9 cellular contexts compared by ENCODE assay signal in the genomic region with DNA sequence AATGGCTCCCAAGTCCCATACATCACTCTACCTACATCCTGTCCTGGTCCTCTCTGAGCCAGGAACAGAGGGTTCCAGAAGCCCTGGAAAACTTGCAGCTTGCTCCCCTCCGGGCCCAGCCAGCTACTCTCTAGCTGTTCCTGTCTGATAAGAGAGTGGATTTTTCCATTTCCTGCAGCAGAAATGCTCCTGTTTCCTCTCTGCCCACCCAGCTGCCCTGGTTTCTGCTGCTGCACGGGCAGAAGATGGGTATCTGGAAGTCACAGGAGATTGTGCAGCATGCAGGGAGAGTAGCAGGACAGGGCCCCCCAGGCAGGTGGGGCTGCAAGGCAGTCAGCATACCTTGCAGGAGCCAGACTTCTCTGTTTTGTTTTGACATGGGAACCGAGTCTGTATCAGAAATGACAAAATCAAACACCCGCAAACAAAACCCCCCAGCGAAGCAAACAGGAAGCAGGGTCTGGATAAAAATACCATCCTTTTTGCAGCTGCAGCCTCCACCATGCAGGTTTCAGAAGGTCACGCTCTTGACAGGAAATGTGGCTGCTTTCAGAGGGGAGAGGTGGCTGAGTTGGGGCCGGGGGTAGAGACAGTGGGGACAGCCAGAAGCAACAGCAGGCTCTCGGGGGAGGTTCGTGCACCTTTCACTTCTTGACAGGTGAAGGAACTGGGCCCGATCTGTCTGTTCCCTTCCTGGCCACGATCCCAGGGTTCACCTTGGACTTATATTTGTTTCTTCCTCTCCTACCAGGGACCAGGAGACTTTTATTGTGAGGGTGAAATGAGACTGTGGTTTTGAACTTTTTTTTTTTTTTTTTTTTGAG. TPM values are rescaled to one million over a fixed set of nuclear protein-coding genes. Genes with fewer than 3 reads are reported as not detected.
A peak's percentile ranks its signal among the peaks of the same experiment; 100 is the strongest.
DNase-seq lines count a peak whose midpoint lies in the region; ATAC-seq and TF ChIP-seq lines count a peak whose summit lies in the region.
"Had no signal": no experiment of that assay in that cellular context is flagged by ENCODE, and none has a peak within 500 bp of the region (broad histone marks: within the 10 kb centered on the region; RNA-seq: fewer than 3 reads in every experiment).

No MANE protein-coding gene starts in this region.

- no peaks in the 10 kb centered on the region for H3K27me3 Mint-ChIP-seq in CD4-positive, alpha-beta memory T cell
- H3K27me3 Mint-ChIP-seq in activated CD4-positive, alpha-beta T cell treated with anti-CD3 and anti-CD28 coated beads, Interleukin-2, amount 10 ng/mL, durations not matched to agents 7 days and 5 days = no peaks in the 10 kb centered on the region
- H3K27me3 Mint-ChIP-seq in Calu3 (ENCODE audit: unreplicated experiment) = peaks cover 28% of the 10 kb centered on the region

- DNase-seq in CD4-positive, alpha-beta memory T cell = peak; percentile 78 to 85 (median 79)
- DNase-seq in activated CD4-positive, alpha-beta T cell treated with anti-CD3 and anti-CD28 coated beads, Interleukin-2, amount 10 ng/mL, durations not matched to agents 7 days and 5 days = peak; percentile 69
- peak in 1 of 5 donors; percentile 37 for DNase-seq in heart left ventricle
- DNase-seq in stomach = no peak
- no peak for DNase-seq in DMS153 (lab: John Stamatoyannopoulos, UW)
- no peak for DNase-seq in Calu3

- no peaks in the 10 kb centered on the region for H3K27me3 ChIP-seq in CD4-positive, alpha-beta memory T cell (ENCODE audit: insufficient read depth, low read length)
- H3K27me3 ChIP-seq in heart left ventricle = peaks cover 0 to 39% (median 3%) of the 10 kb centered on the region in 9 donors
- H3K27me3 ChIP-seq in stomach = peaks cover 0 to 55% (median 4%) of the 10 kb centered on the region in 3 donors
- H3K27me3 ChIP-seq: cardiac muscle cell had no signal

- peak overlapping the region; percentile 86 to 95 (median 88) for H3K4me3 Mint-ChIP-seq in CD4-positive, alpha-beta memory T cell
- H3K4me3 Mint-ChIP-seq in activated CD4-positive, alpha-beta T cell treated with anti-CD3 and anti-CD28 coated beads, Interleukin-2, amount 10 ng/mL, durations not matched to agents 7 days and 5 days = peak overlapping the region; percentile 61
- no peak overlapping the region for H3K4me3 Mint-ChIP-seq in Calu3 (ENCODE audit: low read depth, unreplicated experiment)

- TF ChIP-seq POLR2A in heart left ventricle (IDR thresholded peaks at IDR 0.05) (no peak), stomach (IDR thresholded peaks at IDR 0.05) (no peak)

- intact Hi-C loops in CD4-positive, alpha-beta memory T cell (cut with micrococcal nuclease) = loop anchor here (1.0 to 2.0 kb wide), 4 partner anchors 17 to 127 kb away; a partner anchor contains a TSS
- intact Hi-C loops in heart left ventricle (cut with DNase I) (loop anchor here in 4 of 10 donors (5.0 to 10.0 kb wide), 5 partner anchors 48 to 78 kb away; a partner anchor contains a TSS), stomach (cut with DNase I; ENCODE audit: low total_unique reads) (no loop called here), Calu3 (cut with micrococcal nuclease; ENCODE audit: unreplicated experiment) (loop anchor here (10.0 kb wide), 1 partner anchor 111 kb away; no protein-coding TSS in a partner anchor)

- H3K4me1 ChIP-seq in CD4-positive, alpha-beta memory T cell (ENCODE audit: insufficient read depth, low read length) = peaks cover 87% of the 10 kb centered on the region
- H3K4me1 ChIP-seq in heart left ventricle (peaks cover 0 to 56% (median 28%) of the 10 kb centered on the region in 12 donors), stomach (peaks cover 0 to 45% (median 25%) of the 10 kb centered on the region in 4 donors)

- 18 to 24% (median 20%) methylated on average over 11 of the region's 11 CpGs for WGBS in heart left ventricle, 4 donors
- WGBS in stomach, 5 donors = 11 to 19% (median 14%) methylated on average over 11 of the region's 11 CpGs

- TF ChIP-seq EP300 in stomach (IDR thresholded peaks at IDR 0.05) = no peak

- H3K36me3 ChIP-seq in CD4-positive, alpha-beta memory T cell (ENCODE audit: insufficient read depth, low read length) = no peaks in the 10 kb centered on the region
- H3K36me3 ChIP-seq in heart left ventricle (no peaks in the 10 kb centered on the region), stomach (no peaks in the 10 kb centered on the region)
- H3K36me3 ChIP-seq: cardiac muscle cell had no signal

- no peaks in the 10 kb centered on the region for H3K9me3 ChIP-seq in CD4-positive, alpha-beta memory T cell (ENCODE audit: control insufficient read depth in 1 of 2, low read length in 2 of 2)
- H3K9me3 ChIP-seq in heart left ventricle (no peaks in the 10 kb centered on the region), stomach (no peaks in the 10 kb centered on the region)

- peak overlapping the region; percentile 97 to 100 (median 99) for H3K27ac Mint-ChIP-seq in CD4-positive, alpha-beta memory T cell
- peak overlapping the region; percentile 90 for H3K27ac Mint-ChIP-seq in activated CD4-positive, alpha-beta T cell treated with anti-CD3 and anti-CD28 coated beads, Interleukin-2, amount 10 ng/mL, durations not matched to agents 7 days and 5 days
- no peak overlapping the region for H3K27ac Mint-ChIP-seq in Calu3 (ENCODE audit: unreplicated experiment)

- no TSS peak for BruUV-seq in Calu3 (replicated peaks; lab: Mats Ljungman, UMichigan)

- CTCF ChIA-PET in CD4-positive, alpha-beta memory T cell (lab: Charles Lee; ENCODE audit: partially characterized antibody) = interaction anchor here (0.6 to 15.8 kb wide), 11 partner anchors 8 to 174 kb away, joined by 3 to 159 read pairs (median 4); a partner anchor contains a TSS
- CTCF ChIA-PET in activated CD4-positive, alpha-beta T cell treated with anti-CD3 and anti-CD28 coated beads, Interleukin-2, amount 10 ng/mL, durations not matched to agents 7 days and 5 days (lab: Charles Lee) = interaction anchor here (0.7 to 1.4 kb wide), 6 partner anchors 8 to 51 kb away, joined by 3 to 5 read pairs (median 4); a partner anchor contains a TSS
- CTCF ChIA-PET in Calu3 (lab: Charles Lee) = interaction anchor here (1.0 kb wide), 1 partner anchor 19 kb away, joined by 3 read pairs; no protein-coding TSS in a partner anchor

- H3K9me3 Mint-ChIP-seq in CD4-positive, alpha-beta memory T cell = no peaks in the 10 kb centered on the region
- H3K9me3 Mint-ChIP-seq in activated CD4-positive, alpha-beta T cell treated with anti-CD3 and anti-CD28 coated beads, Interleukin-2, amount 10 ng/mL, durations not matched to agents 7 days and 5 days = no peaks in the 10 kb centered on the region
- H3K9me3 Mint-ChIP-seq in Calu3 (ENCODE audit: low read depth, unreplicated experiment) = no peaks in the 10 kb centered on the region

- no peak for TF ChIP-seq CTCF in heart left ventricle (IDR thresholded peaks at IDR 0.05)
- no peak for TF ChIP-seq CTCF in stomach (IDR thresholded peaks at IDR 0.05)
- no peak for TF ChIP-seq CTCF in Calu3 (IDR thresholded peaks at IDR 0.05; ENCODE audit: unreplicated experiment)

- ATAC-seq in GM19397 (IDR thresholded peaks at IDR 0.05; ENCODE audit: unreplicated experiment) (peak; percentile 63), HG03442 (IDR thresholded peaks at IDR 0.05; ENCODE audit: unreplicated experiment) (peak; percentile 46), heart left ventricle (peak; percentile 61 to 83 (median 70))

- H3K4me3 ChIP-seq in CD4-positive, alpha-beta memory T cell (ENCODE audit: low read length in 2 of 2) = peak overlapping the region; percentile 33 to 48
- H3K4me3 ChIP-seq in heart left ventricle (peak overlapping the region in 1 of 12 donors; percentile 25), stomach (no peak overlapping the region)
- H3K4me3 ChIP-seq: cardiac muscle cell had no signal

- peak overlapping the region; percentile 75 for H3K27ac ChIP-seq in CD4-positive, alpha-beta memory T cell (ENCODE audit: low read depth, low read length)
- H3K27ac ChIP-seq in heart left ventricle (peak overlapping the region in 10 of 12 donors; percentile 16 to 77 (median 54)), stomach (peak overlapping the region in 4 of 5 donors; percentile 45 to 77 (median 48))
- H3K27ac ChIP-seq: cardiac muscle cell had no signal

- POLR2A ChIA-PET in CD4-positive, alpha-beta memory T cell (lab: Charles Lee; ENCODE audit: partially characterized antibody) = interaction anchor here (0.6 to 8.0 kb wide), 20 partner anchors 8 to 144 kb away, joined by 3 to 196 read pairs (median 6); a partner anchor contains a TSS
- POLR2A ChIA-PET in activated CD4-positive, alpha-beta T cell treated with anti-CD3 and anti-CD28 coated beads, Interleukin-2, amount 10 ng/mL, durations not matched to agents 7 days and 5 days (lab: Charles Lee) = interaction anchor here (0.7 to 1.4 kb wide), 3 partner anchors 15 to 70 kb away, joined by 3 to 5 read pairs (median 3); a partner anchor contains a TSS

- H3K36me3 Mint-ChIP-seq in CD4-positive, alpha-beta memory T cell = peaks cover 0 to 18% of the 10 kb centered on the region in 2 donors
- H3K36me3 Mint-ChIP-seq in activated CD4-positive, alpha-beta T cell treated with anti-CD3 and anti-CD28 coated beads, Interleukin-2, amount 10 ng/mL, durations not matched to agents 7 days and 5 days (ENCODE audit: low read depth) = peaks cover 21% of the 10 kb centered on the region
- H3K36me3 Mint-ChIP-seq in Calu3 (ENCODE audit: insufficient read depth, unreplicated experiment) = no peaks in the 10 kb centered on the region

- H3K4me1 Mint-ChIP-seq in CD4-positive, alpha-beta memory T cell = peaks cover 69 to 99% (median 84%) of the 10 kb centered on the region in 4 donors
- peaks cover 92% of the 10 kb centered on the region for H3K4me1 Mint-ChIP-seq in activated CD4-positive, alpha-beta T cell treated with anti-CD3 and anti-CD28 coated beads, Interleukin-2, amount 10 ng/mL, durations not matched to agents 7 days and 5 days
- H3K4me1 Mint-ChIP-seq in Calu3 (ENCODE audit: low read depth, unreplicated experiment) = peaks cover 22% of the 10 kb centered on the region

RNA-seq across cellular contexts. Expression of a gene that starts 50.8 kb away (rescaled TPM):
- 1 to 10 TPM; 1.4 to 1.5 TPM for total RNA-seq in CD4-positive, alpha-beta memory T cell
- 1 to 10 TPM in 1 of 2 donors, under 1 TPM in 1; 0.93 to 1.2 TPM for polyA plus RNA-seq in CD4-positive, alpha-beta memory T cell
- 10 to 100 TPM; 22.5 to 22.6 TPM for total RNA-seq in activated CD4-positive, alpha-beta T cell treated with anti-CD3 and anti-CD28 coated beads, Interleukin-2, amount 10 ng/mL, durations not matched to agents 7 days and 5 days
- 1 to 10 TPM in 2 of 9 donors, under 1 TPM in 7; 0.11 to 4.7 (median 0.56) TPM for total RNA-seq in heart left ventricle
- 1 to 10 TPM in 1 of 2 donors, not detected in 1; 1.3 TPM for polyA plus RNA-seq in heart left ventricle
- total RNA-seq in stomach = 100 to 1,000 TPM in 2 of 5 donors, 10 to 100 TPM in 2, 1 to 10 TPM in 1; 2.0 to 289 (median 36.4) TPM
- polyA plus RNA-seq in stomach = 10 to 100 TPM in 1 of 3 donors, 1 to 10 TPM in 2; 2.3 to 22.9 (median 3.1) TPM
- 73.0 and 84.0 TPM in 2 replicates for total RNA-seq in Calu3 (2022)

Comparison
In these comparisons a context has a peak if more than half of its experiments do, and no peak if none do; other contexts are left out.
1. DNase-seq: peak in CD4-positive, alpha-beta memory T cell (5 of 5) and activated CD4-positive, alpha-beta T cell treated with anti-CD3 and anti-CD28 coated beads, Interleukin-2, amount 10 ng/mL, durations not matched to agents 7 days and 5 days (single experiment); none in stomach (single experiment), DMS153 (single experiment) and Calu3 (single experiment).
2. H3K4me3 ChIP-seq: peak in CD4-positive, alpha-beta memory T cell (2 of 2); none in stomach (0 of 4).
3. Peak in every context shown above with its lines, with median percentiles within 50 percentile points of each other: H3K27ac ChIP-seq and ATAC-seq.